Comparison of ENCODE assay signal across 1 cellular context in the genomic region with DNA sequence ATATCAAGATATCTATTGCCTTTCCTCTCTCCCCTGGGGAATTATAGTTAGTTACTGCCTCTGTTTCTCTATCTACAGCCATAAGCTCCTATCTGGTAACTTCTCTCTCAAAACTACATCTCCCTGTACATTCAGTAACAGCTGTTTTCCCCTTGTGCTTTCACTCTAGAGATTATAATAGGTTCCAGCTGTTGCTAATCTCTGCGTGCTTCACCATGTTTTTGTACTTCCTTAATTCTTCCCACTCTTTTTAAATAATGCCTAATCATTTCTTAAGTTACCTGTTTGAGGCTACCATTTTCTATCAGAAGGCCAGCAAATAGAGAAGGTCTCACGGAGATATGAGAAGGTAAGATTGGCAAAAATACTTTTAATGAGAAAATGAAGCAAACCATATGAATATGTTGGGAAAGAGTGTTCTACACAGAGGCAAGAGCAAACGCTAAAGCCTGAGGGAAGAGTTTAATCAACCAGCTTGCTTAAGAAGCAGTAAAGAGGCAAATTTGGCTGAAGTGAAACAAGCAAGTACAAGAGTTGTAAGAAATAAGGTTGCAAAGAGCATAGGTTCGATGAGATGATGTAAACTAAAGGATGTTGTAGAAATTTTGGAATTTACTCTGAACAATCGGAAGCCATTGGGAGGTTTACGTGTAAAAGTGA.
TF ChIP-seq lines count a peak whose summit lies in the region.

No MANE protein-coding gene starts in this region.

TF ChIP-seq in GM12878, 131 proteins besides CTCF, POLR2A, EP300 and RAD21 (continued from another document):
- TF ChIP-seq, protein P1, sequence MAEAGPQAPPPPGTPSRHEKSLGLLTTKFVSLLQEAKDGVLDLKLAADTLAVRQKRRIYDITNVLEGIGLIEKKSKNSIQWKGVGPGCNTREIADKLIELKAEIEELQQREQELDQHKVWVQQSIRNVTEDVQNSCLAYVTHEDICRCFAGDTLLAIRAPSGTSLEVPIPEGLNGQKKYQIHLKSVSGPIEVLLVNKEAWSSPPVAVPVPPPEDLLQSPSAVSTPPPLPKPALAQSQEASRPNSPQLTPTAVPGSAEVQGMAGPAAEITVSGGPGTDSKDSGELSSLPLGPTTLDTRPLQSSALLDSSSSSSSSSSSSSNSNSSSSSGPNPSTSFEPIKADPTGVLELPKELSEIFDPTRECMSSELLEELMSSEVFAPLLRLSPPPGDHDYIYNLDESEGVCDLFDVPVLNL (IDR thresholded peaks at IDR 0.05; ENCODE audit: low read depth, low read length), result no peak
- TF ChIP-seq ESRRA (IDR thresholded peaks at IDR 0.05; ENCODE audit: low read length) (no peak), SUZ12 (IDR thresholded peaks at IDR 0.05; ENCODE audit: unreplicated experiment) (no peak), IKZF2 (IDR thresholded peaks at IDR 0.05) (no peak)
- TF ChIP-seq, protein P2, sequence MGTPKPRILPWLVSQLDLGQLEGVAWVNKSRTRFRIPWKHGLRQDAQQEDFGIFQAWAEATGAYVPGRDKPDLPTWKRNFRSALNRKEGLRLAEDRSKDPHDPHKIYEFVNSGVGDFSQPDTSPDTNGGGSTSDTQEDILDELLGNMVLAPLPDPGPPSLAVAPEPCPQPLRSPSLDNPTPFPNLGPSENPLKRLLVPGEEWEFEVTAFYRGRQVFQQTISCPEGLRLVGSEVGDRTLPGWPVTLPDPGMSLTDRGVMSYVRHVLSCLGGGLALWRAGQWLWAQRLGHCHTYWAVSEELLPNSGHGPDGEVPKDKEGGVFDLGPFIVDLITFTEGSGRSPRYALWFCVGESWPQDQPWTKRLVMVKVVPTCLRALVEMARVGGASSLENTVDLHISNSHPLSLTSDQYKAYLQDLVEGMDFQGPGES (IDR thresholded peaks at IDR 0.05), result no peak
